Comparison of ENCODE assay signal across 28 cellular contexts in genomic region chr11:27658535-27659236, GRCh38. TPM values are rescaled to one million over a fixed set of nuclear protein-coding genes. Genes with fewer than 3 reads are reported as not detected.
"Had no signal": no experiment of that assay in that cellular context is flagged by ENCODE, and none has a peak within 500 bp of the region (broad histone marks: within the 10 kb centered on the region; RNA-seq: fewer than 3 reads in every experiment).

No MANE protein-coding gene starts in this region.

- ATAC-seq: left colon; natural killer cell; right cardiac atrium; sciatic nerve; stimulated activated naive B cell treated with anti-CD40 and anti-IgM and Interleukin-4, amounts not matched to agents 10 μg/mL and 1 μg/mL and 100 μg/mL, for 72 hours; stimulated activated naive CD8-positive, alpha-beta T cell treated with anti-CD3 and anti-CD28 coated beads, Interleukin-15, Interleukin-2, amounts not matched to agents 100 U/mL and 50 U/mL, for 24 hours had no signal

- H3K27ac Mint-ChIP-seq: immature natural killer cell; mesothelial cell of epicardium; naive B cell; natural killer cell; progenitor cell of endocrine pancreas; stimulated activated naive B cell treated with anti-CD40 and anti-IgM and Interleukin-4, amounts not matched to agents 10 μg/mL and 1 μg/mL and 100 μg/mL, for 72 hours had no signal

- H3K9me3 ChIP-seq: left ventricle myocardium inferior, ovary, testis, thyroid gland, transverse colon, upper lobe of left lung had no signal

- H3K4me1 Mint-ChIP-seq: immature natural killer cell; naive B cell; natural killer cell; stimulated activated naive B cell treated with anti-CD40 and anti-IgM and Interleukin-4, amounts not matched to agents 10 μg/mL and 1 μg/mL and 100 μg/mL, for 72 hours had no signal

- H3K36me3 ChIP-seq: ovary, thyroid gland, upper lobe of left lung had no signal

- DNase-seq: hypothalamus; immature natural killer cell; kidney; left colon; left ventricle myocardium inferior; mesendoderm; naive B cell; natural killer cell; ovary; retina; right cardiac atrium; stimulated activated CD4-positive, alpha-beta T cell treated with anti-CD3 and anti-CD28 coated beads, Interleukin-12 subunit alpha, Interleukin-12 subunit beta, amount 100 ng/mL, for 4 hours; stimulated activated CD4-positive, alpha-beta T cell treated with anti-CD3 and anti-CD28 coated beads, Interleukin-15, amount 100 ng/mL, for 24 hours; stimulated activated CD4-positive, alpha-beta T cell treated with anti-CD3 and anti-CD28 coated beads, Interleukin-2, amount 100 ng/mL, for 24 hours; stimulated activated CD4-positive, alpha-beta T cell treated with anti-CD3 and anti-CD28 coated beads, Interleukin-4, amount 100 ng/mL, for 1 hour; stimulated activated naive B cell treated with anti-CD40 and anti-IgM and Interleukin-4, amounts not matched to agents 10 μg/mL and 1 μg/mL and 100 μg/mL, for 72 hours; stimulated activated naive CD8-positive, alpha-beta T cell treated with anti-CD3 and anti-CD28 coated beads, Interleukin-15, Interleukin-2, amounts not matched to agents 100 U/mL and 50 U/mL, for 24 hours; stomach; testis; thyroid gland; transverse colon had no signal

- H3K4me3 ChIP-seq: left ventricle myocardium inferior, lung, ovary, skin epidermis, stomach, testis, thyroid gland, transverse colon, upper lobe of left lung had no signal

- H3K4me3 Mint-ChIP-seq: immature natural killer cell; mesothelial cell of epicardium; naive B cell; natural killer cell; stimulated activated naive B cell treated with anti-CD40 and anti-IgM and Interleukin-4, amounts not matched to agents 10 μg/mL and 1 μg/mL and 100 μg/mL, for 72 hours had no signal

- H3K27me3 Mint-ChIP-seq: naive B cell; progenitor cell of endocrine pancreas; stimulated activated naive B cell treated with anti-CD40 and anti-IgM and Interleukin-4, amounts not matched to agents 10 μg/mL and 1 μg/mL and 100 μg/mL, for 72 hours had no signal

- H3K4me1 ChIP-seq: left ventricle myocardium inferior, stomach, testis, thyroid gland, transverse colon, upper lobe of left lung had no signal

- H3K27me3 ChIP-seq: ovary, stomach, testis, thyroid gland, transverse colon, upper lobe of left lung had no signal

- H3K27ac ChIP-seq: left ventricle myocardium inferior, ovary, skin epidermis, stomach, testis, thyroid gland, transverse colon, upper lobe of left lung had no signal

RNA-seq across cellular contexts. Expression of gene BDNF, which starts 41.6 kb away (rescaled TPM):
- total RNA-seq: natural killer cell had no signal
- polyA plus RNA-seq: immature natural killer cell, neural cell had no signal
